ENCODE assay signal across 21 cellular contexts in the genomic region with DNA sequence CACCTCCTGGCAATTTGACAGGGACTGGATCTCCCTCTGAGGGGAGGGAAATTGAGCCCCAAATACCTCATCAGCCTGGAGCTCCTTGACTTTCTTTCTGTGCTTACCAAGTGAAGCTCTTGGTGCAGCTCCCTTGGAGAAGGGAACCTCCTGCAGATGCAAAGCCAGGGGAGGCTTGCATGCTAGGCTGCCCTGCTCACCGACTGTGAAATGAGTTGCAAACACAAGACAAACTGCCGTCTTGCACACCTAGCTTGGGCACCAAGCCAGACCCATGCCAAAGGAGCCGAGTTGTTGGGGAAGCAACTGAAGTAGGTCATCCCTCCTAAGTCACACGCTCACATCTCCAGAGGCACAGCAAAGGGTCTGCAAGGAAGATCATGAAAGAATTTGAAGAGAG.
"Had no signal": no experiment of that assay in that cellular context is flagged by ENCODE, and none has a peak within 500 bp of the region (broad histone marks: within the 10 kb centered on the region; RNA-seq: fewer than 3 reads in every experiment).

No MANE protein-coding gene starts in this region.

- H2AFZ ChIP-seq: neural progenitor cell had no signal

- H3K27me3 ChIP-seq: foreskin keratinocyte, heart left ventricle, neural progenitor cell, sigmoid colon, spleen, suprapubic skin had no signal

- H3K4me1 ChIP-seq: foreskin keratinocyte, neural progenitor cell, sigmoid colon, suprapubic skin had no signal

- H3K9ac ChIP-seq: neural progenitor cell had no signal

- H3K9me3 ChIP-seq: heart left ventricle, sigmoid colon, spleen, suprapubic skin had no signal

- H3K4me3 Mint-ChIP-seq: activated naive CD4-positive, alpha-beta T cell treated with anti-CD3 and anti-CD28 coated beads for 36 hours; activated naive CD8-positive, alpha-beta T cell treated with anti-CD3 and anti-CD28 coated beads, Interleukin-2, amount 50 U/mL, for 24 hours; activated T-helper 17 cell treated with anti-CD3 and anti-CD28 coated beads, Interleukin-2, amount 50 U/mL, for 72 hours; dendritic cell treated with granulocyte-macrophage colony-stimulating factor and Interleukin-4, amounts not matched to agents 40 ng/mL and 50 ng/mL, for 4 days; naive B cell; neural progenitor cell; stimulated activated naive CD8-positive, alpha-beta T cell treated with anti-CD3 and anti-CD28 coated beads, Interleukin-15, Interleukin-2, amounts not matched to agents 100 ng/mL and 50 ng/mL, for 24 hours; type B pancreatic cell had no signal

- ATAC-seq: activated naive CD8-positive, alpha-beta T cell treated with anti-CD3 and anti-CD28 coated beads, Interleukin-2, amount 50 U/mL, for 24 hours; activated T-helper 17 cell treated with anti-CD3 and anti-CD28 coated beads, Interleukin-2, amount 50 U/mL, for 72 hours; foreskin keratinocyte; heart left ventricle; left lobe of liver had no signal

- H3K4me2 ChIP-seq: neural progenitor cell had no signal

- H3K4me1 Mint-ChIP-seq: activated T-helper 17 cell treated with anti-CD3 and anti-CD28 coated beads, Interleukin-2, amount 50 U/mL, for 72 hours; neural progenitor cell had no signal

- H3K27ac ChIP-seq: foreskin keratinocyte, heart left ventricle, neural progenitor cell, sigmoid colon, spleen, suprapubic skin had no signal

- H3K36me3 ChIP-seq: heart left ventricle, neural progenitor cell, sigmoid colon, spleen, suprapubic skin had no signal

- H3K9me3 Mint-ChIP-seq: activated T-helper 17 cell treated with anti-CD3 and anti-CD28 coated beads, Interleukin-2, amount 50 U/mL, for 72 hours; neural progenitor cell; stimulated activated naive CD8-positive, alpha-beta T cell treated with anti-CD3 and anti-CD28 coated beads, Interleukin-15, Interleukin-2, amounts not matched to agents 100 ng/mL and 50 ng/mL, for 24 hours; type B pancreatic cell had no signal

- H3K27me3 Mint-ChIP-seq: activated naive CD8-positive, alpha-beta T cell treated with anti-CD3 and anti-CD28 coated beads, Interleukin-2, amount 50 U/mL, for 24 hours; activated T-helper 17 cell treated with anti-CD3 and anti-CD28 coated beads, Interleukin-2, amount 50 U/mL, for 72 hours; dendritic cell treated with granulocyte-macrophage colony-stimulating factor and Interleukin-4, amounts not matched to agents 40 ng/mL and 50 ng/mL, for 4 days; naive B cell; stimulated activated naive CD8-positive, alpha-beta T cell treated with anti-CD3 and anti-CD28 coated beads, Interleukin-15, Interleukin-2, amounts not matched to agents 100 ng/mL and 50 ng/mL, for 24 hours; type B pancreatic cell had no signal

- H3K4me3 ChIP-seq: heart left ventricle, neural progenitor cell, sigmoid colon, spleen, suprapubic skin had no signal

- DNase-seq: activated CD4-positive, alpha-beta T cell treated with anti-CD3 and anti-CD28 coated beads for 1 hour; activated CD4-positive, alpha-beta T cell treated with anti-CD3 and anti-CD28 coated beads, Interleukin-2, amount 50 U/mL, for 48 hours; activated naive CD4-positive, alpha-beta T cell treated with anti-CD3 and anti-CD28 coated beads for 36 hours; activated naive CD8-positive, alpha-beta T cell treated with anti-CD3 and anti-CD28 coated beads, Interleukin-2, amount 50 U/mL, for 24 hours; aorta; cerebellar nuclear complex; effector memory CD4-positive, alpha-beta T cell; foreskin keratinocyte; heart left ventricle; mammary epithelial cell; naive B cell; sigmoid colon; spleen; T-helper 9 cell had no signal

- H3K27ac Mint-ChIP-seq: activated naive CD4-positive, alpha-beta T cell treated with anti-CD3 and anti-CD28 coated beads for 36 hours; activated naive CD8-positive, alpha-beta T cell treated with anti-CD3 and anti-CD28 coated beads, Interleukin-2, amount 50 U/mL, for 24 hours; activated T-helper 17 cell treated with anti-CD3 and anti-CD28 coated beads, Interleukin-2, amount 50 U/mL, for 72 hours; dendritic cell treated with granulocyte-macrophage colony-stimulating factor and Interleukin-4, amounts not matched to agents 40 ng/mL and 50 ng/mL, for 4 days; neural progenitor cell; stimulated activated naive CD8-positive, alpha-beta T cell treated with anti-CD3 and anti-CD28 coated beads, Interleukin-15, Interleukin-2, amounts not matched to agents 100 ng/mL and 50 ng/mL, for 24 hours; type B pancreatic cell had no signal
